In genomic region chr12:12699345-12699744, GRCh38 we compare ENCODE assay signal across 15 cellular contexts. TPM values are rescaled to one million over a fixed set of nuclear protein-coding genes. Genes with fewer than 3 reads are reported as not detected.
DNase-seq lines count a peak whose midpoint lies in the region; ATAC-seq and TF ChIP-seq lines count a peak whose summit lies in the region.
"Had no signal": no experiment of that assay in that cellular context is flagged by ENCODE, and none has a peak within 500 bp of the region (broad histone marks: within the 10 kb centered on the region; RNA-seq: fewer than 3 reads in every experiment).

No MANE protein-coding gene starts in this region.

- peaks cover 12% of the 10 kb centered on the region for H3K36me3 Mint-ChIP-seq in T-helper 1 cell treated with Interleukin-12 subunit alpha and Interleukin-12 subunit beta and Interleukin-4 antibody, amounts not matched to agents 30 μg/mL and 1 μg/mL, for 36 hours (ENCODE audit: low read depth)
- H3K36me3 Mint-ChIP-seq in activated naive CD8-positive, alpha-beta T cell = no peaks in the 10 kb centered on the region
- H3K36me3 Mint-ChIP-seq in activated naive CD8-positive, alpha-beta T cell treated with anti-CD3 and anti-CD28 coated beads, Interleukin-2, amount 50 U/mL, for 24 hours (ENCODE audit: low read depth) = peaks cover 5% of the 10 kb centered on the region
- H3K36me3 Mint-ChIP-seq in activated CD4-positive, alpha-beta memory T cell treated with anti-CD3 and anti-CD28 coated beads for 36 hours = peaks cover 19% of the 10 kb centered on the region
- no peaks in the 10 kb centered on the region for H3K36me3 Mint-ChIP-seq in progenitor cell of endocrine pancreas (ENCODE audit: insufficient read depth)

- no peak for TF ChIP-seq CTCF in progenitor cell of endocrine pancreas (IDR thresholded peaks at IDR 0.05; ENCODE audit: unreplicated experiment)

- WGBS in neuronal stem cell (ENCODE audit: extremely low coverage in 2 of 2, insufficient read length in 2 of 2, insufficient replicate concordance in 1 of 2), 2 donors = no CpG with 5 or more reads among the region's 1 CpG

- H4K8ac ChIP-seq in neuronal stem cell (ENCODE audit: low read depth, low read length) = no peak overlapping the region

- no peaks in the 10 kb centered on the region for H3K27me3 ChIP-seq in neuronal stem cell (ENCODE audit: control insufficient read depth in 3 of 3, insufficient read depth in 3 of 3, low read depth in 1 of 3, low read length in 3 of 3)
- H3K27me3 ChIP-seq: BLaER1 treated with 17β-estradiol and CSF1 and Interleukin-3, amounts not matched to agents 10 nM and 100 nM had no signal

- no peak overlapping the region for H2BK15ac ChIP-seq in neuronal stem cell (ENCODE audit: low read length)

- peaks cover 0 to 4% of the 10 kb centered on the region in 2 donors for H3K4me1 ChIP-seq in neuronal stem cell (ENCODE audit: control insufficient read depth in 2 of 2, insufficient read depth in 1 of 2, low read depth in 1 of 2, low read length in 2 of 2)

- H3K4me2 ChIP-seq in neuronal stem cell (ENCODE audit: insufficient read depth, low read length, poor library complexity, severe bottlenecking) = no peak overlapping the region

- H3K27ac ChIP-seq in neuronal stem cell (replicated peaks; ENCODE audit: low read length) = no peak overlapping the region
- H3K27ac ChIP-seq: 22Rv1 had no signal

- no peaks in the 10 kb centered on the region for H3K36me3 ChIP-seq in neuronal stem cell (replicated peaks in 1 of 2; ENCODE audit: control insufficient read depth in 2 of 2, insufficient read depth in 2 of 2, low read length in 2 of 2)
- H3K36me3 ChIP-seq: BLaER1 treated with 17β-estradiol and CSF1 and Interleukin-3, amounts not matched to agents 10 nM and 100 nM had no signal

- DNase-seq in T-helper 1 cell = no peak
- no peak for DNase-seq in activated naive CD8-positive, alpha-beta T cell treated with anti-CD3 and anti-CD28 coated beads, Interleukin-2, amount 50 U/mL, for 24 hours
- DNase-seq in activated CD4-positive, alpha-beta memory T cell treated with anti-CD3 and anti-CD28 coated beads for 36 hours = no peak
- DNase-seq in progenitor cell of endocrine pancreas (ENCODE audit: low spot score, unreplicated experiment) = no peak
- no peak for DNase-seq in COLO829 (ENCODE audit: low spot score)
- no peak for DNase-seq in neuronal stem cell (ENCODE audit: low spot score)
- DNase-seq: DMS53, NCI-H1048, NCI-H146, NCI-H2081 treated with DMSO at 0.1 percent for 48 hours, NCI-H524 had no signal

- no peak overlapping the region for H3K4me3 Mint-ChIP-seq in T-helper 1 cell treated with Interleukin-12 subunit alpha and Interleukin-12 subunit beta and Interleukin-4 antibody, amounts not matched to agents 30 μg/mL and 1 μg/mL, for 36 hours
- H3K4me3 Mint-ChIP-seq in activated naive CD8-positive, alpha-beta T cell = no peak overlapping the region
- H3K4me3 Mint-ChIP-seq in activated naive CD8-positive, alpha-beta T cell treated with anti-CD3 and anti-CD28 coated beads, Interleukin-2, amount 50 U/mL, for 24 hours = no peak overlapping the region
- no peak overlapping the region for H3K4me3 Mint-ChIP-seq in activated CD4-positive, alpha-beta memory T cell treated with anti-CD3 and anti-CD28 coated beads for 36 hours
- H3K4me3 Mint-ChIP-seq in progenitor cell of endocrine pancreas (ENCODE audit: low read depth) = no peak overlapping the region

- H2AFZ ChIP-seq in neuronal stem cell (ENCODE audit: low read length) = no peak overlapping the region

- POLR2A ChIA-PET in activated CD4-positive, alpha-beta memory T cell treated with anti-CD3 and anti-CD28 coated beads for 36 hours (lab: Charles Lee) = interaction anchor here (1.5 to 8.5 kb wide), 3 partner anchors 17 to 342 kb away, joined by 5 to 133 read pairs (median 16); partner anchors contain the start of genes BORCS5 and CDKN1B

- no peak for ATAC-seq in activated naive CD8-positive, alpha-beta T cell treated with anti-CD3 and anti-CD28 coated beads, Interleukin-2, amount 50 U/mL, for 24 hours

- CTCF ChIA-PET in activated CD4-positive, alpha-beta memory T cell treated with anti-CD3 and anti-CD28 coated beads for 36 hours (lab: Charles Lee) = interaction anchor here (0.6 to 0.8 kb wide), 2 partner anchors 16 to 37 kb away, joined by 3 read pairs; no protein-coding TSS in a partner anchor

- H3K4me3 ChIP-seq in neuronal stem cell (ENCODE audit: low read length in 2 of 2) = no peak overlapping the region
- H3K4me3 ChIP-seq: BLaER1 treated with 17β-estradiol and CSF1 and Interleukin-3, amounts not matched to agents 10 nM and 100 nM had no signal

- no peak overlapping the region for H3K23ac ChIP-seq in neuronal stem cell (ENCODE audit: low read depth, low read length, poor library complexity)

- H2BK12ac ChIP-seq in neuronal stem cell (ENCODE audit: low read length) = no peak overlapping the region

- H3K9ac ChIP-seq in neuronal stem cell (ENCODE audit: low read depth, low read length, poor library complexity) = no peak overlapping the region
- H3K9ac ChIP-seq: BLaER1 treated with 17β-estradiol and CSF1 and Interleukin-3, amounts not matched to agents 10 nM and 100 nM had no signal

- H3K4ac ChIP-seq in neuronal stem cell (ENCODE audit: low read length) = no peak overlapping the region

- H3K9me3 Mint-ChIP-seq in T-helper 1 cell treated with Interleukin-12 subunit alpha and Interleukin-12 subunit beta and Interleukin-4 antibody, amounts not matched to agents 30 μg/mL and 1 μg/mL, for 36 hours = no peaks in the 10 kb centered on the region
- no peaks in the 10 kb centered on the region for H3K9me3 Mint-ChIP-seq in activated naive CD8-positive, alpha-beta T cell (ENCODE audit: low read depth)
- H3K9me3 Mint-ChIP-seq in activated naive CD8-positive, alpha-beta T cell treated with anti-CD3 and anti-CD28 coated beads, Interleukin-2, amount 50 U/mL, for 24 hours = no peaks in the 10 kb centered on the region
- no peaks in the 10 kb centered on the region for H3K9me3 Mint-ChIP-seq in activated CD4-positive, alpha-beta memory T cell treated with anti-CD3 and anti-CD28 coated beads for 36 hours
- no peaks in the 10 kb centered on the region for H3K9me3 Mint-ChIP-seq in progenitor cell of endocrine pancreas (ENCODE audit: low read depth)

- intact Hi-C loops in activated CD4-positive, alpha-beta memory T cell treated with anti-CD3 and anti-CD28 coated beads for 36 hours (cut with micrococcal nuclease) = loop anchor here (2.0 to 5.0 kb wide), 2 partner anchors 53 to 222 kb away; no protein-coding TSS in a partner anchor

- H3K27ac Mint-ChIP-seq in T-helper 1 cell treated with Interleukin-12 subunit alpha and Interleukin-12 subunit beta and Interleukin-4 antibody, amounts not matched to agents 30 μg/mL and 1 μg/mL, for 36 hours = peak overlapping the region; percentile 52
- peak overlapping the region; percentile 64 for H3K27ac Mint-ChIP-seq in activated naive CD8-positive, alpha-beta T cell
- H3K27ac Mint-ChIP-seq in activated naive CD8-positive, alpha-beta T cell treated with anti-CD3 and anti-CD28 coated beads, Interleukin-2, amount 50 U/mL, for 24 hours = no peak overlapping the region
- peak overlapping the region; percentile 68 for H3K27ac Mint-ChIP-seq in activated CD4-positive, alpha-beta memory T cell treated with anti-CD3 and anti-CD28 coated beads for 36 hours
- H3K27ac Mint-ChIP-seq in progenitor cell of endocrine pancreas = peak overlapping the region; percentile 51

- H4K91ac ChIP-seq in neuronal stem cell (ENCODE audit: low read depth, low read length, poor library complexity) = no peak overlapping the region

- H3K9me3 ChIP-seq in neuronal stem cell (replicated peaks in 1 of 2; ENCODE audit: control insufficient read depth in 2 of 2, insufficient read depth in 1 of 2, low read depth in 1 of 2, low read length in 2 of 2) = no peaks in the 10 kb centered on the region
- H3K9me3 ChIP-seq: BLaER1 treated with 17β-estradiol and CSF1 and Interleukin-3, amounts not matched to agents 10 nM and 100 nM had no signal

- no peak overlapping the region for H3K14ac ChIP-seq in neuronal stem cell (ENCODE audit: low read length)

- H3K27me3 Mint-ChIP-seq in T-helper 1 cell treated with Interleukin-12 subunit alpha and Interleukin-12 subunit beta and Interleukin-4 antibody, amounts not matched to agents 30 μg/mL and 1 μg/mL, for 36 hours (ENCODE audit: low read depth) = no peaks in the 10 kb centered on the region
- no peaks in the 10 kb centered on the region for H3K27me3 Mint-ChIP-seq in activated naive CD8-positive, alpha-beta T cell
- H3K27me3 Mint-ChIP-seq in activated naive CD8-positive, alpha-beta T cell treated with anti-CD3 and anti-CD28 coated beads, Interleukin-2, amount 50 U/mL, for 24 hours = no peaks in the 10 kb centered on the region
- no peaks in the 10 kb centered on the region for H3K27me3 Mint-ChIP-seq in activated CD4-positive, alpha-beta memory T cell treated with anti-CD3 and anti-CD28 coated beads for 36 hours
- H3K27me3 Mint-ChIP-seq in progenitor cell of endocrine pancreas = no peaks in the 10 kb centered on the region

- H3K79me1 ChIP-seq in neuronal stem cell (ENCODE audit: low read depth, low read length) = no peaks in the 10 kb centered on the region

- H2AK5ac ChIP-seq in neuronal stem cell (ENCODE audit: low read depth, low read length) = no peak overlapping the region

- H3K4me1 Mint-ChIP-seq in T-helper 1 cell treated with Interleukin-12 subunit alpha and Interleukin-12 subunit beta and Interleukin-4 antibody, amounts not matched to agents 30 μg/mL and 1 μg/mL, for 36 hours (ENCODE audit: low read depth) = peaks cover 47% of the 10 kb centered on the region
- peaks cover 36% of the 10 kb centered on the region for H3K4me1 Mint-ChIP-seq in activated naive CD8-positive, alpha-beta T cell (ENCODE audit: low read depth)
- H3K4me1 Mint-ChIP-seq in activated naive CD8-positive, alpha-beta T cell treated with anti-CD3 and anti-CD28 coated beads, Interleukin-2, amount 50 U/mL, for 24 hours = peaks cover 54% of the 10 kb centered on the region
- peaks cover 66% of the 10 kb centered on the region for H3K4me1 Mint-ChIP-seq in activated CD4-positive, alpha-beta memory T cell treated with anti-CD3 and anti-CD28 coated beads for 36 hours (ENCODE audit: low read depth)
- H3K4me1 Mint-ChIP-seq in progenitor cell of endocrine pancreas (ENCODE audit: low read depth) = peaks cover 22% of the 10 kb centered on the region

- H2BK5ac ChIP-seq in neuronal stem cell (ENCODE audit: low read length) = no peak overlapping the region

- no peak overlapping the region for H2BK120ac ChIP-seq in neuronal stem cell (ENCODE audit: low read depth, low read length)

- H3K18ac ChIP-seq in neuronal stem cell (ENCODE audit: low read length) = no peak overlapping the region

RNA-seq across cellular contexts. Expression of gene GPR19, which starts 3.4 kb away (rescaled TPM):
- 10 to 100 TPM; 23.1 to 24.5 TPM for total RNA-seq in activated CD4-positive, alpha-beta memory T cell treated with anti-CD3 and anti-CD28 coated beads for 36 hours
- total RNA-seq in progenitor cell of endocrine pancreas = 1.2 and 2.0 TPM in 2 replicates
- polyA plus RNA-seq in neuronal stem cell (2013, experiment 1 of 2) = 32.4 TPM
- 33.4 TPM for polyA plus RNA-seq in neuronal stem cell (2013, experiment 2 of 2)

RNA-seq across cellular contexts. Expression of gene CDKN1B, which starts 17.8 kb away (rescaled TPM):
- total RNA-seq in activated CD4-positive, alpha-beta memory T cell treated with anti-CD3 and anti-CD28 coated beads for 36 hours = 10 to 100 TPM; 52.4 to 52.8 TPM
- total RNA-seq in progenitor cell of endocrine pancreas = 36.7 and 40.8 TPM in 2 replicates
- 49.7 TPM for polyA plus RNA-seq in neuronal stem cell (2013, experiment 1 of 2)
- polyA plus RNA-seq in neuronal stem cell (2013, experiment 2 of 2) = 51.1 TPM
